In genomic region chr4:158496030-158496741, GRCh38 we compare ENCODE assay signal across 7 cellular contexts. TPM values are rescaled to one million over a fixed set of nuclear protein-coding genes. Genes with fewer than 3 reads are reported as not detected.
A peak's percentile ranks its signal among the peaks of the same experiment; 100 is the strongest.
DNase-seq lines count a peak whose midpoint lies in the region; ATAC-seq and TF ChIP-seq lines count a peak whose summit lies in the region.

No MANE protein-coding gene starts in this region.

- H3K27me3 Mint-ChIP-seq in activated CD4-positive, alpha-beta memory T cell treated with anti-CD3 and anti-CD28 coated beads for 36 hours: peaks cover 2% of the 10 kb centered on the region

- intact Hi-C loops in activated CD4-positive, alpha-beta memory T cell treated with anti-CD3 and anti-CD28 coated beads for 36 hours (cut with micrococcal nuclease): loop anchor here (2.0 to 10.0 kb wide), 3 partner anchors 129 to 706 kb away; no protein-coding TSS in a partner anchor
- intact Hi-C loops in upper lobe of right lung (cut with DNase I): no loop called here

- H3K27ac ChIP-seq in upper lobe of right lung: no peak overlapping the region

- TF ChIP-seq CTCF in GM12864 (IDR thresholded peaks at IDR 0.05; ENCODE audit: low read depth, low read length, missing control alignments): peak; percentile 63
- TF ChIP-seq CTCF in upper lobe of right lung (IDR thresholded peaks at IDR 0.05): peak; percentile 68

- POLR2A ChIA-PET in activated CD4-positive, alpha-beta memory T cell treated with anti-CD3 and anti-CD28 coated beads for 36 hours (lab: Charles Lee): interaction anchor here (0.5 kb wide), 1 partner anchor 14 kb away, joined by 5 read pairs; no protein-coding TSS in a partner anchor

- no peak overlapping the region for H3K27ac Mint-ChIP-seq in activated CD4-positive, alpha-beta memory T cell treated with anti-CD3 and anti-CD28 coated beads for 36 hours

- DNase-seq in GM12864 (ENCODE audit: low read depth): no peak
- peak; percentile 16 for DNase-seq in HPDE6-E6E7 (ENCODE audit: extremely low spot score)
- peak; percentile 51 for DNase-seq in activated CD4-positive, alpha-beta memory T cell treated with anti-CD3 and anti-CD28 coated beads for 36 hours
- peak; percentile 74 for DNase-seq in iPS-NIHi11 (ENCODE audit: low spot score)
- peak; percentile 66 for DNase-seq in upper lobe of right lung
- DNase-seq in superior temporal gyrus (ENCODE audit: extremely low spot score): no peak
- DNase-seq in mucosa of gallbladder (ENCODE audit: low spot score): no peak

- H3K36me3 ChIP-seq in upper lobe of right lung: no peaks in the 10 kb centered on the region

- no peaks in the 10 kb centered on the region for H3K27me3 ChIP-seq in upper lobe of right lung

- H3K36me3 Mint-ChIP-seq in activated CD4-positive, alpha-beta memory T cell treated with anti-CD3 and anti-CD28 coated beads for 36 hours: no peaks in the 10 kb centered on the region

- peak; percentile 75 for ATAC-seq in upper lobe of right lung

- no peaks in the 10 kb centered on the region for H3K4me1 Mint-ChIP-seq in activated CD4-positive, alpha-beta memory T cell treated with anti-CD3 and anti-CD28 coated beads for 36 hours (ENCODE audit: low read depth)

- no peak overlapping the region for H3K4me3 ChIP-seq in GM12864 (ENCODE audit: low read depth, low read length)
- no peak overlapping the region for H3K4me3 ChIP-seq in upper lobe of right lung

- H3K4me1 ChIP-seq in upper lobe of right lung: no peaks in the 10 kb centered on the region

- no peaks in the 10 kb centered on the region for H3K9me3 ChIP-seq in upper lobe of right lung

- no peak overlapping the region for H3K4me3 Mint-ChIP-seq in activated CD4-positive, alpha-beta memory T cell treated with anti-CD3 and anti-CD28 coated beads for 36 hours

- CTCF ChIA-PET in activated CD4-positive, alpha-beta memory T cell treated with anti-CD3 and anti-CD28 coated beads for 36 hours (lab: Charles Lee): interaction anchor here (0.6 to 1.1 kb wide), 5 partner anchors 23 to 360 kb away, joined by 3 to 4 read pairs (median 3); no protein-coding TSS in a partner anchor

- peaks cover 4% of the 10 kb centered on the region for H3K9me3 Mint-ChIP-seq in activated CD4-positive, alpha-beta memory T cell treated with anti-CD3 and anti-CD28 coated beads for 36 hours

RNA-seq across cellular contexts. Expression of gene RXFP1, which starts 25.5 kb away (rescaled TPM):
- total RNA-seq in activated CD4-positive, alpha-beta memory T cell treated with anti-CD3 and anti-CD28 coated beads for 36 hours: not detected
- total RNA-seq in upper lobe of right lung (7.9 TPM), mucosa of gallbladder (0.55 TPM)

Comparison
In these comparisons a context has a peak if more than half of its experiments do, and no peak if none do; other contexts are left out.
1. DNase-seq: peak in HPDE6-E6E7 (single experiment), activated CD4-positive, alpha-beta memory T cell treated with anti-CD3 and anti-CD28 coated beads for 36 hours (single experiment), iPS-NIHi11 (single experiment) and upper lobe of right lung (single experiment); none in GM12864 (single experiment), superior temporal gyrus (single experiment) and mucosa of gallbladder (single experiment).